ENCODE assay signal across 14 cellular contexts in the genomic region with DNA sequence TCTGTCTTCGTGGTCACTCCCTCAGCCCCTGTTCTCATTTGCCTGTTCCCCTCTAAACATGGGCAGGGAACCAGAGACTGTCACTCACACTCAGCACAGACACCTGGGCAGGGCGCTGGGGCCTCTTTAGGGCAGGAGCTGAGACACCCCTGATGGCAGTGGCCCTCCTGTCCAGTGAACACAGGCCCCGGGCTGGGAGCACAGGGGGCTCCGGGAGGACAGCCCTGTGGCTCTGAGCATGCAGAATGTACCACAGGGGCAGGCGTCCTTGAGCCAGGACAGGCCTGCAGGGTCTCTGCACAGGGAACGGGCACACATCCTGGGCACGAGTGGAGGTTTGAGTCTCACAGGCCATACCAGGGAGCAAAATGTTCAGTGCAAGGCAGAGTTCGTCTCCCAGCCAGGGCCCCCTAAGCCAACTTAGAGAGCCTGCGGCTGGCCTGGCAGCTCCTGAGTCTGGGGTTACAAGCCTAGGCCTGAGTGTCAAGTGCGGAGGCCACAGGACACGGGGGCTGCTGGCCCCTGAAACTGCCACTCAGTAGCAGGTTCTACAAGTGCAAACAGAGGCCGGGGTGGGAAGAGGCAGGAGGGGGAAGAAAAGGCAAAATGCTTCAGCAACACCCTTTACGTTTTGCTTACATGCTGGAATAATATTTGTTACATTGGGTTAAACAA. TPM values are rescaled to one million over a fixed set of nuclear protein-coding genes. Genes with fewer than 3 reads are reported as not detected.
DNase-seq lines count a peak whose midpoint lies in the region; ATAC-seq and TF ChIP-seq lines count a peak whose summit lies in the region.
"Had no signal": no experiment of that assay in that cellular context is flagged by ENCODE, and none has a peak within 500 bp of the region (broad histone marks: within the 10 kb centered on the region; RNA-seq: fewer than 3 reads in every experiment).

No MANE protein-coding gene starts in this region.

- peaks cover 8% of the 10 kb centered on the region for H3K9me3 Mint-ChIP-seq in nephron
- H3K9me3 Mint-ChIP-seq in activated CD4-positive, alpha-beta memory T cell treated with anti-CD3 and anti-CD28 coated beads for 36 hours = no peaks in the 10 kb centered on the region
- H3K9me3 Mint-ChIP-seq: CD4-positive, alpha-beta T cell had no signal

- H3K27ac ChIP-seq in spleen = no peak overlapping the region

- no peak for TF ChIP-seq POLR2A in spleen (IDR thresholded peaks at IDR 0.05)

- DNase-seq in NT2/D1 (ENCODE audit: low read depth, low spot score) (no peak), ecto neural progenitor cell (ENCODE audit: low spot score) (peak; percentile 24), spleen (peak; percentile 59), amygdala (lab: John Stamatoyannopoulos, UW) (no peak)
- DNase-seq in activated CD4-positive, alpha-beta memory T cell treated with anti-CD3 and anti-CD28 coated beads for 36 hours = no peak
- DNase-seq: C1 segment of cervical spinal cord; CD4-positive, alpha-beta T cell; DMS153; DMS79 treated with DMSO at 0.1 percent for 48 hours; EL had no signal

- peak overlapping the region in 2 of 3 experiments; percentile 25 to 74 for H3K27ac Mint-ChIP-seq in nephron
- H3K27ac Mint-ChIP-seq in activated CD4-positive, alpha-beta memory T cell treated with anti-CD3 and anti-CD28 coated beads for 36 hours = no peak overlapping the region
- H3K27ac Mint-ChIP-seq: CD4-positive, alpha-beta T cell had no signal

- no peak for TF ChIP-seq CTCF in nephron (IDR thresholded peaks at IDR 0.05; ENCODE audit: unreplicated experiment in 3 of 3)
- TF ChIP-seq CTCF in spleen (IDR thresholded peaks at IDR 0.05 in 8 of 11, conservative IDR thresholded peaks at IDR 0.05 in 3 of 11) = no peak

- intact Hi-C loops in spleen (cut with DNase I; ENCODE audit: low total_unique reads) = no loop called here
- intact Hi-C loops in activated CD4-positive, alpha-beta memory T cell treated with anti-CD3 and anti-CD28 coated beads for 36 hours (cut with micrococcal nuclease) = no loop called here

- H3K9me3 ChIP-seq in NT2/D1 (ENCODE audit: insufficient read depth, low read length) (peaks cover 7% of the 10 kb centered on the region; the same call in 1 of the 2 replicates), spleen (no peaks in the 10 kb centered on the region)

- H3K36me3 Mint-ChIP-seq in nephron (ENCODE audit: low read depth) = peaks cover 5% of the 10 kb centered on the region
- no peaks in the 10 kb centered on the region for H3K36me3 Mint-ChIP-seq in activated CD4-positive, alpha-beta memory T cell treated with anti-CD3 and anti-CD28 coated beads for 36 hours

- WGBS in spleen, 5 donors = 82 to 89% (median 85%) methylated on average over 9 to 13 of the region's 13 CpGs

- H3K4me3 ChIP-seq in NT2/D1 (ENCODE audit: insufficient read length, low read depth) (no peak overlapping the region), spleen (no peak overlapping the region)

- peaks cover 52% of the 10 kb centered on the region for H3K27me3 Mint-ChIP-seq in nephron (ENCODE audit: low read depth)
- H3K27me3 Mint-ChIP-seq in activated CD4-positive, alpha-beta memory T cell treated with anti-CD3 and anti-CD28 coated beads for 36 hours = peaks cover 46% of the 10 kb centered on the region

- H3K27me3 ChIP-seq in NT2/D1 (ENCODE audit: insufficient read depth, insufficient read length) (no peaks in the 10 kb centered on the region), spleen (replicated peaks in 1 of 7) (peaks cover 0 to 86% (median 24%) of the 10 kb centered on the region in 7 donors)

- no peak overlapping the region for H3K4me3 Mint-ChIP-seq in nephron
- H3K4me3 Mint-ChIP-seq in activated CD4-positive, alpha-beta memory T cell treated with anti-CD3 and anti-CD28 coated beads for 36 hours = no peak overlapping the region
- H3K4me3 Mint-ChIP-seq: B cell; CD4-positive, alpha-beta T cell had no signal

- POLR2A ChIA-PET in activated CD4-positive, alpha-beta memory T cell treated with anti-CD3 and anti-CD28 coated beads for 36 hours (lab: Charles Lee) = no interaction called here

- peak overlapping the region; percentile 8 for H3K9ac ChIP-seq in NT2/D1 (ENCODE audit: insufficient read length, low read depth)

- CTCF ChIA-PET in activated CD4-positive, alpha-beta memory T cell treated with anti-CD3 and anti-CD28 coated beads for 36 hours (lab: Charles Lee) = no interaction called here

- no peak for ATAC-seq in GM18867 (IDR thresholded peaks at IDR 0.05; ENCODE audit: unreplicated experiment)
- ATAC-seq: HCT116 had no signal

- H3K36me3 ChIP-seq in NT2/D1 (ENCODE audit: insufficient read depth, insufficient read length, low read length) = no peaks in the 10 kb centered on the region
- no peaks in the 10 kb centered on the region for H3K36me3 ChIP-seq in spleen

- H3K4me1 ChIP-seq in NT2/D1 (ENCODE audit: insufficient read depth, insufficient read length) (peaks cover 4% of the 10 kb centered on the region), spleen (peaks cover 0 to 17% (median 12%) of the 10 kb centered on the region in 6 donors)

- peaks cover 31% of the 10 kb centered on the region for H3K4me1 Mint-ChIP-seq in nephron
- H3K4me1 Mint-ChIP-seq in activated CD4-positive, alpha-beta memory T cell treated with anti-CD3 and anti-CD28 coated beads for 36 hours (ENCODE audit: low read depth) = peaks cover 18% of the 10 kb centered on the region
- H3K4me1 Mint-ChIP-seq: B cell had no signal

RNA-seq across cellular contexts. Expression of gene NKD2, which starts 55.9 kb away (rescaled TPM):
- 10 to 100 TPM in 6 of 7 donors, 1 to 10 TPM in 1; 1.4 to 52.3 (median 17.9) TPM for total RNA-seq in spleen
- 10 to 100 TPM in 1 of 3 donors, 1 to 10 TPM in 2; 5.9 to 16.4 (median 7.0) TPM for polyA plus RNA-seq in spleen
- 1 to 10 TPM in 1 of 2 experiments, under 1 TPM in 1; 0.41 to 1.1 TPM for total RNA-seq in activated CD4-positive, alpha-beta memory T cell treated with anti-CD3 and anti-CD28 coated beads for 36 hours

Comparison
In these comparisons a context has a peak if more than half of its experiments do, and no peak if none do; other contexts are left out.
1. DNase-seq: peak in ecto neural progenitor cell (single experiment) and spleen (single experiment); none in NT2/D1 (single experiment), activated CD4-positive, alpha-beta memory T cell treated with anti-CD3 and anti-CD28 coated beads for 36 hours (single experiment) and amygdala (0 of 56).